In the genomic region with DNA sequence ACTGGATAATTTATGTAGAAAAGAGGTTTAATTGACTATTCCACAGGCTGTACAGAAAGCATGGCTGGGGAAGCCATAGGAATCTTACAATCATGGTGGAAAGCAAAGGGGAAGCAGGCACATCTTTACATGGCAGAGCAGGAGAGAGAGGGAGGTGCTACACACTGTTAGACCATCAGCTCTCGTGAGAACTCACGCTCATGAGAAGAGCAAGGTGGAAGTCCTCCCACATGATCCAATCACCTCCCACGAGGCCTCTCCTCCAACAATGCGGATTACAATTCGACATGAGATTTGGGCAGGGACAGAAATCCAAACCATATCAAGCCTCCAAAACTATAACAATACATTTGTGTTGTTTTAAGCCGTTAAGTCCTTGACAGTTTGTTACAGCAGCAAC, we compare ENCODE assay signal across 5 cellular contexts.
"Had no signal": no experiment of that assay in that cellular context is flagged by ENCODE, and none has a peak within 500 bp of the region (broad histone marks: within the 10 kb centered on the region; RNA-seq: fewer than 3 reads in every experiment).

No MANE protein-coding gene starts in this region.

- H3K4me2 ChIP-seq: KMS-11 had no signal

- H3K9ac ChIP-seq: KMS-11 had no signal

- H3K27ac ChIP-seq: HL-60, KMS-11 had no signal

- DNase-seq: IMR-90, KBM-7, KG1 had no signal
